21 cellular contexts compared by ENCODE assay signal in the genomic region with DNA sequence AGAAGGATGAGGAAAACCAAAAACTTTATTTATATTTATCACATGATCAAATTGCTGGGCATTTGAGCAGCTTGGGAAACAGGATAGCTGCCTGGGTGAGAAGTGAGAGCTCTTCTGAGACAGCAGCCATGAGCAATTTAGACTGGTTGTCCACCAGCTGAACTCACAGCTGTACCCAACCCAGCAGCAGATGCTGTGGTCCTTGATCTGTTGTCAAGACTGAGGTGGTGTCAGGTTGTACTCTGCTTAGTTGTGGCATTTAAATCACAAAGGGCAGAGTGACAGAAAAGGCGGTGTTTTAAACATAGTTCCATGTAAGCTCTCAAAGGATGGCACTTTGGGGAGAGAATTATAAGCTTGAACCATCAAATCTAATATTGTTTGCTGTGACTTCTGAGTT.
"Had no signal": no experiment of that assay in that cellular context is flagged by ENCODE, and none has a peak within 500 bp of the region (broad histone marks: within the 10 kb centered on the region; RNA-seq: fewer than 3 reads in every experiment).

No MANE protein-coding gene starts in this region.

- H3K27ac ChIP-seq: brain microvascular endothelial cell, cardiac muscle cell had no signal

- H3K27me3 Mint-ChIP-seq: activated CD4-positive, alpha-beta memory T cell treated with anti-CD3 and anti-CD28 coated beads for 36 hours; activated CD4-positive, alpha-beta T cell treated with anti-CD3 and anti-CD28 coated beads, Interleukin-2, amount 10 ng/mL, durations not matched to agents 24 days and 14 days; activated naive CD4-positive, alpha-beta T cell treated with anti-CD3 and anti-CD28 coated beads, Interleukin-2, amount 10 ng/mL, durations not matched to agents 7 days and 5 days; activated naive CD8-positive, alpha-beta T cell treated with anti-CD3 and anti-CD28 coated beads for 36 hours had no signal

- DNase-seq: activated B cell treated with CpG ODN at 0.5 μM for 24 hours; activated CD4-positive, alpha-beta memory T cell treated with anti-CD3 and anti-CD28 coated beads for 36 hours; activated CD4-positive, alpha-beta T cell treated with anti-CD3 and anti-CD28 coated beads for 1 hour; activated CD4-positive, alpha-beta T cell treated with anti-CD3 and anti-CD28 coated beads, Interleukin-2, amount 10 ng/mL, durations not matched to agents 24 days and 14 days; activated CD8-positive, alpha-beta memory T cell treated with anti-CD3 and anti-CD28 coated beads for 24 hours; activated gamma-delta T cell; activated naive CD4-positive, alpha-beta T cell treated with anti-CD3 and anti-CD28 coated beads, Interleukin-2, amount 10 ng/mL, durations not matched to agents 7 days and 5 days; activated naive CD8-positive, alpha-beta T cell treated with anti-CD3 and anti-CD28 coated beads for 36 hours; activated T-cell treated with anti-CD3 and anti-CD28 coated beads, Interleukin-2, amount 50 U/mL, for 4 hours; brain microvascular endothelial cell; KG1; NCI-H1092; NCI-H1417; NCI-H1930; NCI-H2227 treated with DMSO at 0.1 percent for 48 hours; NCI-H446 treated with DMSO at 0.1 percent for 48 hours; NCI-H526 treated with DMSO at 0.1 percent for 48 hours; SIG-M5; T-helper 17 cell; T-helper 9 cell had no signal

- H3K36me3 Mint-ChIP-seq: activated CD4-positive, alpha-beta memory T cell treated with anti-CD3 and anti-CD28 coated beads for 36 hours; activated naive CD4-positive, alpha-beta T cell treated with anti-CD3 and anti-CD28 coated beads, Interleukin-2, amount 10 ng/mL, durations not matched to agents 7 days and 5 days; activated naive CD8-positive, alpha-beta T cell treated with anti-CD3 and anti-CD28 coated beads for 36 hours had no signal

- H3K27me3 ChIP-seq: brain microvascular endothelial cell, cardiac muscle cell had no signal

- H3K9me3 Mint-ChIP-seq: activated B cell treated with CpG ODN at 0.5 μM for 24 hours; activated CD4-positive, alpha-beta memory T cell treated with anti-CD3 and anti-CD28 coated beads for 36 hours; activated CD4-positive, alpha-beta T cell treated with anti-CD3 and anti-CD28 coated beads, Interleukin-2, amount 10 ng/mL, durations not matched to agents 24 days and 14 days; activated naive CD4-positive, alpha-beta T cell treated with anti-CD3 and anti-CD28 coated beads, Interleukin-2, amount 10 ng/mL, durations not matched to agents 7 days and 5 days; activated naive CD8-positive, alpha-beta T cell treated with anti-CD3 and anti-CD28 coated beads for 36 hours; activated T-cell treated with anti-CD3 and anti-CD28 coated beads, Interleukin-2, amount 50 U/mL, for 4 hours had no signal

- H3K27ac Mint-ChIP-seq: activated B cell treated with CpG ODN at 0.5 μM for 24 hours; activated CD4-positive, alpha-beta memory T cell treated with anti-CD3 and anti-CD28 coated beads for 36 hours; activated CD4-positive, alpha-beta T cell treated with anti-CD3 and anti-CD28 coated beads, Interleukin-2, amount 10 ng/mL, durations not matched to agents 24 days and 14 days; activated naive CD4-positive, alpha-beta T cell treated with anti-CD3 and anti-CD28 coated beads, Interleukin-2, amount 10 ng/mL, durations not matched to agents 7 days and 5 days; activated naive CD8-positive, alpha-beta T cell treated with anti-CD3 and anti-CD28 coated beads for 36 hours; T-helper 17 cell had no signal

- H3K36me3 ChIP-seq: brain microvascular endothelial cell, cardiac muscle cell had no signal

- H3K4me3 ChIP-seq: cardiac muscle cell had no signal

- H3K4me3 Mint-ChIP-seq: activated B cell treated with CpG ODN at 0.5 μM for 24 hours; activated CD4-positive, alpha-beta memory T cell treated with anti-CD3 and anti-CD28 coated beads for 36 hours; activated CD4-positive, alpha-beta T cell treated with anti-CD3 and anti-CD28 coated beads, Interleukin-2, amount 10 ng/mL, durations not matched to agents 24 days and 14 days; activated naive CD4-positive, alpha-beta T cell treated with anti-CD3 and anti-CD28 coated beads, Interleukin-2, amount 10 ng/mL, durations not matched to agents 7 days and 5 days; activated naive CD8-positive, alpha-beta T cell treated with anti-CD3 and anti-CD28 coated beads for 36 hours; activated T-cell treated with anti-CD3 and anti-CD28 coated beads, Interleukin-2, amount 50 U/mL, for 4 hours; T-helper 17 cell had no signal

- H3K4me1 Mint-ChIP-seq: activated naive CD4-positive, alpha-beta T cell treated with anti-CD3 and anti-CD28 coated beads, Interleukin-2, amount 10 ng/mL, durations not matched to agents 7 days and 5 days; T-helper 17 cell had no signal

- ATAC-seq: activated T-cell treated with anti-CD3 and anti-CD28 coated beads, Interleukin-2, amount 50 U/mL, for 4 hours; T-helper 17 cell had no signal
